In the genomic region with DNA sequence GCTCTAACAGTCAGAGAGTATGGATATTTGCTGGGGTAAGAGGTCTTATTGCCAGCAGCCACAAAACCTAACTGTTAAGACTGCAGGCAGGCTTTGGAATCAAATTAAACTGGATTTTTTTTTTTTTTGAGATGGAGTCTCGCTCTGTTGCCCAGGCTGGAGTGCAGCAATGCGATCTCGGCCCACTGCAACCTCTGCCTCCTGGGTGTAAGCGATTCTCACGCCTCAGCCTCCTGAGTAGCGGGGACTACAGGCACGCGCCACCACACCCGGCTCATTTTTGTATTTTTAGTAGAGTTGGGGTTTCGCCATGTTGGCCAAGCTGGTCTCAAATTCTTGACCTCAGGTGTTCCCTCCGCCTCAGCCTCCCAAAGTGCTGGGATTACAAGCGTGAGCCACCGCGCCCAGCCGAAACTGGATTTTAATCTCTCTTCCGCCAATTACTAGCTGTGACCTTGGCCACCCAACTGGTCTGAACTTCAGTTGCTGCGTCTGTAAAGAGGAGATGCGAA, we compare ENCODE assay signal across 8 cellular contexts. TPM values are rescaled to one million over a fixed set of nuclear protein-coding genes. Genes with fewer than 3 reads are reported as not detected.
A peak's percentile ranks its signal among the peaks of the same experiment; 100 is the strongest.
DNase-seq lines count a peak whose midpoint lies in the region; ATAC-seq and TF ChIP-seq lines count a peak whose summit lies in the region.

No MANE protein-coding gene starts in this region.

- intact Hi-C loops in psoas muscle (cut with DNase I): loop anchor here in 1 of 2 donors (5.0 kb wide), 1 partner anchor 122 kb away; no protein-coding TSS in a partner anchor

- H4K20me1 ChIP-seq in SK-N-SH (ENCODE audit: insufficient read depth) (no peaks in the 10 kb centered on the region), fibroblast of lung (ENCODE audit: control insufficient read depth, extremely low read depth, insufficient read depth, low read length) (no peaks in the 10 kb centered on the region)

- H3K36me3 ChIP-seq in GM06990 (ENCODE audit: control insufficient read depth, insufficient read depth, low read length) (peaks cover 11% of the 10 kb centered on the region), SK-N-SH (replicated peaks in 1 of 2; ENCODE audit: control insufficient read depth in 1 of 2, insufficient read depth in 2 of 2, low read length in 1 of 2) (peaks cover 22 to 34% of the 10 kb centered on the region in 2 experiments), fibroblast of lung (ENCODE audit: control insufficient read depth, insufficient read depth, low read length) (peaks cover 9% of the 10 kb centered on the region), psoas muscle (ENCODE audit: insufficient read depth in 1 of 2, low read depth in 1 of 2) (peaks cover 8 to 39% of the 10 kb centered on the region in 2 donors)

- TF ChIP-seq CTCF in GM06990 (IDR thresholded peaks at IDR 0.05; ENCODE audit: insufficient read depth, low read length, poor library complexity, severe bottlenecking) (no peak), SK-N-SH (IDR thresholded peaks at IDR 0.05) (no peak), fibroblast of lung (conservative IDR thresholded peaks at IDR 0.05 in 1 of 2, IDR thresholded peaks at IDR 0.05 in 1 of 2; ENCODE audit: low read depth in 1 of 2, low read length in 2 of 2) (no peak), psoas muscle (IDR thresholded peaks at IDR 0.05) (no peak)

- ATAC-seq in psoas muscle (no peak), GM19351 (IDR thresholded peaks at IDR 0.05; ENCODE audit: unreplicated experiment) (no peak)

- WGBS in SK-N-SH (ENCODE audit: low lambda C conversion rate): 32% methylated on average over 18 of the region's 18 CpGs
- WGBS in psoas muscle, 3 donors: 57 to 67% (median 63%) methylated on average over 18 of the region's 18 CpGs

- TF ChIP-seq EP300 in SK-N-SH (IDR thresholded peaks at IDR 0.05; ENCODE audit: borderline replicate concordance in 1 of 2, low read depth in 1 of 2, low read length in 1 of 2): no peak

- H3K4me3 ChIP-seq in GM06990 (replicated peaks; ENCODE audit: low read depth, low read length): peak overlapping the region; percentile 97
- H3K4me3 ChIP-seq in SK-N-SH (ENCODE audit: low read depth in 2 of 2, low read length in 1 of 2): peak overlapping the region; percentile 77 to 93
- peak overlapping the region; percentile 82 to 99 (median 97) for H3K4me3 ChIP-seq in fibroblast of lung (replicated peaks in 1 of 4; ENCODE audit: control extremely low read depth in 1 of 4, insufficient read depth in 1 of 4, low read depth in 3 of 4, low read length in 4 of 4)
- H3K4me3 ChIP-seq in psoas muscle: peak overlapping the region; percentile 93

- POLR2A ChIA-PET in SK-N-SH (lab: Yijun Ruan, JAX): interaction anchor here (1.2 to 1.7 kb wide), 3 partner anchors 8 to 59 kb away, joined by 3 to 28 read pairs (median 5); partner anchors contain the start of gene OSBPL7

- H3K79me2 ChIP-seq in SK-N-SH (ENCODE audit: insufficient read depth) (peaks cover 33% of the 10 kb centered on the region), fibroblast of lung (ENCODE audit: control insufficient read depth, insufficient read depth, low read length) (peaks cover 18% of the 10 kb centered on the region)

- no peaks in the 10 kb centered on the region for H3K9me2 ChIP-seq in SK-N-SH

- DNase-seq in GM06990 (ENCODE audit: extremely low read depth, insufficient read length) (no peak), SK-N-SH (no peak), fibroblast of lung (ENCODE audit: low read depth in 2 of 2) (no peak), psoas muscle (peak in 1 of 2 donors; percentile 32), DMS53 treated with DMSO at 0.1 percent for 48 hours (lab: John Stamatoyannopoulos, UW; ENCODE audit: unreplicated experiment) (no peak), NCI-H2107 treated with DMSO at 0.1 percent for 48 hours (lab: John Stamatoyannopoulos, UW; ENCODE audit: unreplicated experiment) (no peak), RKO (ENCODE audit: low spot score) (no peak)

- peak overlapping the region; percentile 97 for H3K4me2 ChIP-seq in SK-N-SH
- H3K4me2 ChIP-seq in fibroblast of lung (ENCODE audit: extremely low read depth, insufficient read depth, low read length): peak overlapping the region; percentile 92

- H2AFZ ChIP-seq in SK-N-SH (ENCODE audit: low read depth) (no peak overlapping the region), fibroblast of lung (ENCODE audit: low read length) (no peak overlapping the region)

- H3K9me3 ChIP-seq in SK-N-SH (no peaks in the 10 kb centered on the region), fibroblast of lung (ENCODE audit: control insufficient read depth, insufficient read depth, low read depth, low read length) (no peaks in the 10 kb centered on the region), psoas muscle (no peaks in the 10 kb centered on the region)

- no peaks in the 10 kb centered on the region for H3K27me3 ChIP-seq in GM06990 (replicated peaks; ENCODE audit: control insufficient read depth, insufficient read depth, low read length)
- no peaks in the 10 kb centered on the region for H3K27me3 ChIP-seq in SK-N-SH (ENCODE audit: insufficient read depth)
- no peaks in the 10 kb centered on the region for H3K27me3 ChIP-seq in fibroblast of lung (ENCODE audit: control insufficient read depth, insufficient read depth, low read length)
- no peaks in the 10 kb centered on the region for H3K27me3 ChIP-seq in psoas muscle (ENCODE audit: insufficient read depth in 3 of 3, low read length in 2 of 3)

- H3K9ac ChIP-seq in SK-N-SH (peak overlapping the region; percentile 75), fibroblast of lung (ENCODE audit: insufficient read depth, low read length) (peak overlapping the region; percentile 91)

- H3K27ac ChIP-seq in SK-N-SH (ENCODE audit: low read depth in 2 of 2, low read length in 1 of 2) (peak overlapping the region; percentile 76 to 88), fibroblast of lung (ENCODE audit: insufficient read depth, low read length) (peak overlapping the region; percentile 92), psoas muscle (peak overlapping the region; percentile 76)

- peaks cover 14% of the 10 kb centered on the region for H3F3A ChIP-seq in SK-N-SH (replicated peaks; ENCODE audit: insufficient read depth)

- no peak for TF ChIP-seq RAD21 in SK-N-SH (IDR thresholded peaks at IDR 0.05; ENCODE audit: low read length)

- CTCF ChIA-PET in SK-N-SH (lab: Yijun Ruan, JAX): interaction anchor here (0.6 to 22.8 kb wide), 11 partner anchors 8 to 188 kb away, joined by 3 to 573 read pairs (median 7); partner anchors contain the start of genes CDK5RAP3, OSBPL7, SCRN2 and SP6

- H3K4me1 ChIP-seq in SK-N-SH (ENCODE audit: control insufficient read depth in 1 of 2, insufficient read depth in 2 of 2, low read depth in 1 of 2, low read length in 1 of 2) (peaks cover 9 to 15% of the 10 kb centered on the region in 2 experiments; a peak in 2 of 4 replicates), fibroblast of lung (ENCODE audit: control insufficient read depth, extremely low read depth, insufficient read depth, low read length) (peaks cover 10% of the 10 kb centered on the region), psoas muscle (peaks cover 23% of the 10 kb centered on the region)

TF ChIP-seq in SK-N-SH, 30 proteins besides CTCF, POLR2A, EP300 and RAD21 (continues in another document):
- TF ChIP-seq GATA2 (CRISPR knock-in tag; IDR thresholded peaks at IDR 0.05) (no peak), YY1 (IDR thresholded peaks at IDR 0.05; ENCODE audit: low read depth) (no peak), FOXJ3 (CRISPR knock-in tag; IDR thresholded peaks at IDR 0.05) (no peak)

RNA-seq across cellular contexts. Expression of gene MRPL10, which starts 0.9 kb away (rescaled TPM):
- 133 and 136 TPM in 2 replicates for polyA plus RNA-seq in SK-N-SH (2012; rRNA removed)
- 87.3 and 111 TPM in 2 replicates for polyA plus RNA-seq in SK-N-SH (2012; cell fraction: cytosol; rRNA removed)
- 85.4 and 108 TPM in 2 replicates for polyA plus RNA-seq in SK-N-SH (2012; cell fraction: nucleus; rRNA removed)
- 26.5 and 31.0 TPM in 2 replicates for total RNA-seq in fibroblast of lung
- 44.7 and 53.1 TPM in 2 replicates for polyA plus RNA-seq in fibroblast of lung
- 38.5 and 40.2 TPM in 2 replicates for polyA plus RNA-seq in fibroblast of lung (2012)
- polyA minus RNA-seq in fibroblast of lung (ENCODE audit: low replicate concordance): 58.3 and 103 TPM in 2 replicates
- total RNA-seq in psoas muscle: 10 to 100 TPM; 37.8 to 51.9 (median 46.3) TPM
- 10 to 100 TPM; 44.1 to 78.6 (median 56.1) TPM for polyA plus RNA-seq in psoas muscle

RNA-seq across cellular contexts. Expression of gene LRRC46, which starts 1.0 kb away (rescaled TPM):
- polyA plus RNA-seq in SK-N-SH (2012; rRNA removed): 1.6 and 1.8 TPM in 2 replicates
- polyA plus RNA-seq in SK-N-SH (2012; cell fraction: cytosol; rRNA removed): 0.86 and 0.89 TPM in 2 replicates
- polyA plus RNA-seq in SK-N-SH (2012; cell fraction: nucleus; rRNA removed): 4.2 and 4.8 TPM in 2 replicates
- under 0.01 TPM in 2 replicates for total RNA-seq in fibroblast of lung
- polyA plus RNA-seq in fibroblast of lung: 0.19 and 0.93 TPM in 2 replicates
- 0.41 and 1.1 TPM in 2 replicates for polyA plus RNA-seq in fibroblast of lung (2012)
- polyA minus RNA-seq in fibroblast of lung (ENCODE audit: low replicate concordance): 2.1 TPM in 1 of 2 replicates, not detected in the other
- under 1 TPM in 2 of 4 donors, not detected in 2; 0.15 to 0.54 TPM for total RNA-seq in psoas muscle
- under 1 TPM; 0.08 to 0.40 (median 0.22) TPM for polyA plus RNA-seq in psoas muscle

RNA-seq across cellular contexts. Expression of gene OSBPL7, which starts 8.9 kb away (rescaled TPM):
- polyA plus RNA-seq in SK-N-SH (2012; rRNA removed): 23.7 and 24.7 TPM in 2 replicates
- 7.5 and 14.8 TPM in 2 replicates for polyA plus RNA-seq in SK-N-SH (2012; cell fraction: cytosol; rRNA removed)
- 164 and 209 TPM in 2 replicates for polyA plus RNA-seq in SK-N-SH (2012; cell fraction: nucleus; rRNA removed)
- total RNA-seq in fibroblast of lung: 5.4 and 7.1 TPM in 2 replicates
- polyA plus RNA-seq in fibroblast of lung: 2.1 and 2.2 TPM in 2 replicates
- 2.8 and 3.2 TPM in 2 replicates for polyA plus RNA-seq in fibroblast of lung (2012)
- 3.8 and 13.6 TPM in 2 replicates for polyA minus RNA-seq in fibroblast of lung (ENCODE audit: low replicate concordance)
- total RNA-seq in psoas muscle: 10 to 100 TPM in 1 of 4 donors, 1 to 10 TPM in 3; 2.6 to 23.4 (median 5.3) TPM
- 1 to 10 TPM in 2 of 3 donors, under 1 TPM in 1; 0.95 to 1.7 (median 1.3) TPM for polyA plus RNA-seq in psoas muscle

RNA-seq across cellular contexts. Expression of gene SCRN2, which starts 10.6 kb away (rescaled TPM):
- polyA plus RNA-seq in SK-N-SH (2012; rRNA removed): 135 and 139 TPM in 2 replicates
- polyA plus RNA-seq in SK-N-SH (2012; cell fraction: cytosol; rRNA removed): 62.5 and 80.7 TPM in 2 replicates
- polyA plus RNA-seq in SK-N-SH (2012; cell fraction: nucleus; rRNA removed): 636 and 666 TPM in 2 replicates
- total RNA-seq in fibroblast of lung: 22.3 and 40.8 TPM in 2 replicates
- polyA plus RNA-seq in fibroblast of lung: 10.2 and 10.6 TPM in 2 replicates
- polyA plus RNA-seq in fibroblast of lung (2012): 12.8 and 15.5 TPM in 2 replicates
- polyA minus RNA-seq in fibroblast of lung (ENCODE audit: low replicate concordance): 23.8 and 24.3 TPM in 2 replicates
- 10 to 100 TPM; 12.2 to 33.5 (median 19.5) TPM for total RNA-seq in psoas muscle
- 10 to 100 TPM; 10.7 to 18.8 (median 15.1) TPM for polyA plus RNA-seq in psoas muscle

RNA-seq across cellular contexts. Expression of gene SP6, which starts 20.5 kb away (rescaled TPM):
- polyA plus RNA-seq in SK-N-SH (2012; rRNA removed) (0.03 TPM in 2 replicates), fibroblast of lung (0.07 and 0.11 TPM in 2 replicates), psoas muscle (under 1 TPM in 2 of 3 donors, not detected in 1; 0.04 to 0.27 TPM)
- polyA plus RNA-seq in SK-N-SH (2012; cell fraction: cytosol; rRNA removed): 0.03 and 0.05 TPM in 2 replicates
- 0.06 and 0.09 TPM in 2 replicates for polyA plus RNA-seq in SK-N-SH (2012; cell fraction: nucleus; rRNA removed)
- total RNA-seq in fibroblast of lung (under 0.01 TPM in 1 of 2 replicates, not detected in the other), psoas muscle (under 1 TPM in 1 of 4 donors, not detected in 3; 0.16 TPM)
- 0.12 and 0.25 TPM in 2 replicates for polyA plus RNA-seq in fibroblast of lung (2012)
- not detected in 2 replicates for polyA minus RNA-seq in fibroblast of lung (ENCODE audit: low replicate concordance)
